ENCODE assay signal across 28 cellular contexts in genomic region chr3:41018841-41019240, GRCh38.
"Had no signal": no experiment of that assay in that cellular context is flagged by ENCODE, and none has a peak within 500 bp of the region (broad histone marks: within the 10 kb centered on the region; RNA-seq: fewer than 3 reads in every experiment).

No MANE protein-coding gene starts in this region.

- ATAC-seq: heart right ventricle; left cardiac atrium; left lung; mucosa of descending colon; natural killer cell treated with Interleukin-12 subunit alpha and Interleukin-12 subunit beta and Interleukin-15 and Interleukin-18, amount 100 ng/mL, for 72 hours; pancreas; stimulated activated effector memory CD8-positive, alpha-beta T cell treated with anti-CD3 and anti-CD28 coated beads, Interleukin-12 subunit alpha, Interleukin-12 subunit beta, amount 100 ng/mL, for 72 hours had no signal

- H3K4me1 ChIP-seq: esophagus squamous epithelium, heart right ventricle, left lung, pancreas, right atrium auricular region, sigmoid colon, stomach, thyroid gland, vagina had no signal

- FAIRE-seq: endometrium, islet of Langerhans had no signal

- H3K9me3 ChIP-seq: esophagus squamous epithelium, heart right ventricle, left lung, mucosa of descending colon, neutrophil, pancreas, right atrium auricular region, sigmoid colon, stomach, thyroid gland, vagina had no signal

- H3K4me3 ChIP-seq: esophagus squamous epithelium, heart right ventricle, left lung, mucosa of descending colon, pancreas, right atrium auricular region, sigmoid colon, stomach, thyroid gland, vagina had no signal

- DNase-seq: dermis blood vessel endothelial cell; effector memory CD4-positive, alpha-beta T cell; erythroblast; esophagus squamous epithelium; foreskin melanocyte; glutamatergic neuron; heart right ventricle; hippocampal formation; left cardiac atrium; left lung; mesenchymal stem cell; mucosa of descending colon; naive B cell; pancreas; sigmoid colon; stimulated activated CD4-positive, alpha-beta T cell treated with anti-CD3 and anti-CD28 coated beads, Interleukin-2, amount 100 ng/mL, for 24 hours; stimulated activated CD4-positive, alpha-beta T cell treated with anti-CD3 and anti-CD28 coated beads, Interleukin-4, amount 100 ng/mL, for 24 hours; stimulated activated naive CD4-positive, alpha-beta T cell treated with Interleukin-2 at 50 U/mL for 16 hours; stomach; thyroid gland; trophoblast cell had no signal

- H3K27ac ChIP-seq: esophagus squamous epithelium, heart right ventricle, left lung, neutrophil, pancreas, right atrium auricular region, sigmoid colon, stomach, thyroid gland, vagina had no signal
